Comparison of ENCODE assay signal across 17 cellular contexts in the genomic region with DNA sequence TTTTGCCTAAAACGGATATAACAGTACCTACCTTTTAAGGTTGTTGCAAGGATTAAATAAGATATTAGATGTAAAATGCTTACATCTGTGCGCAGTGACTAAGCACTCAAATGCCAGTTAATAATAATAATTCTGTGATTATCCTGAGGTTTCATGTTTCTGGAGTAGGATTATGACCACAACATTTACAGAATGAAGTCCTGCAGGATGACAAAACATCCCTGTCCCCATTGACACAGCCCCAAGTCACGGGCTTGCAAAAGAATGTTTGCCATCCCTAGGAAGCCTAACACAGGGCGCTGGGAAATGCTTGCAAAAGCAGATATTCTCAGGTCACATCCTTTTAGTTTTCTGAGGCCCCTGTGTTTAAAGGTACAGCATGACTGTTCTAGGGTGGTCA. TPM values are rescaled to one million over a fixed set of nuclear protein-coding genes. Genes with fewer than 3 reads are reported as not detected.
A peak's percentile ranks its signal among the peaks of the same experiment; 100 is the strongest.
DNase-seq lines count a peak whose midpoint lies in the region; ATAC-seq, FAIRE-seq and TF ChIP-seq lines count a peak whose summit lies in the region.
"Had no signal": no experiment of that assay in that cellular context is flagged by ENCODE, and none has a peak within 500 bp of the region (broad histone marks: within the 10 kb centered on the region; RNA-seq: fewer than 3 reads in every experiment).

No MANE protein-coding gene starts in this region.

- H2AFZ ChIP-seq in HepG2 (ENCODE audit: low read length) = no peak overlapping the region

- TF ChIP-seq POLR2A in HepG2 (IDR thresholded peaks at IDR 0.05; ENCODE audit: insufficient read depth in 1 of 2, low read depth in 2 of 2, low read length in 2 of 2) (no peak), ovary (IDR thresholded peaks at IDR 0.05) (no peak)

- TF ChIP-seq RAD21 in HepG2 (CRISPR knock-in tag; IDR thresholded peaks at IDR 0.05) = no peak

- intact Hi-C loops in activated T-helper 1 cell treated with anti-CD3 and anti-CD28 coated beads, Interleukin-12 subunit alpha, Interleukin-12 subunit beta, Interleukin-2, Interleukin-4 antibody, amounts not matched to agents 30 ng/mL and 10 ng/mL and 1 ng/mL, durations not matched to agents 14 hours and 24 hours and 36 hours (cut with micrococcal nuclease) = no loop called here
- intact Hi-C loops in HepG2 (cut with micrococcal nuclease; ENCODE audit: unreplicated experiment) (no loop called here), ovary (cut with DNase I) (no loop called here)

- H3K36me3 Mint-ChIP-seq in activated T-helper 1 cell treated with anti-CD3 and anti-CD28 coated beads, Interleukin-12 subunit alpha, Interleukin-12 subunit beta, Interleukin-2, Interleukin-4 antibody, amounts not matched to agents 30 ng/mL and 10 ng/mL and 1 ng/mL, durations not matched to agents 14 hours and 24 hours and 36 hours (ENCODE audit: low read depth) = peaks cover 28% of the 10 kb centered on the region

- H3K4me3 ChIP-seq in HepG2 (replicated peaks in 1 of 3; ENCODE audit: insufficient read depth in 1 of 3, low read depth in 2 of 3, low read length in 3 of 3) = no peak overlapping the region
- no peak overlapping the region for H3K4me3 ChIP-seq in ovary
- H3K4me3 ChIP-seq: SK-N-MC, upper lobe of right lung had no signal

- in situ Hi-C loops in G401 (cut with HindIII; ENCODE audit: low sequenced_read_pairs) = no loop called here
- in situ Hi-C loops in HepG2 (cut with HindIII; ENCODE audit: extremely low pct_ligation_motif_present, low pct_unique_long_range_greater_than_20kb) = no loop called here

- CTCF ChIA-PET in HepG2 (lab: Yijun Ruan, JAX; ENCODE audit: low intra/inter-chr PET ratio, low total read pairs) = no interaction called here

- peak; percentile 66 for DNase-seq in AG08396 (ENCODE audit: low spot score)
- DNase-seq in G401 (ENCODE audit: low spot score) = peak; percentile 26
- DNase-seq in activated T-helper 1 cell treated with anti-CD3 and anti-CD28 coated beads, Interleukin-12 subunit alpha, Interleukin-12 subunit beta, Interleukin-2, Interleukin-4 antibody, amounts not matched to agents 30 ng/mL and 10 ng/mL and 1 ng/mL, durations not matched to agents 14 hours and 24 hours and 36 hours (ENCODE audit: low spot score) = no peak
- DNase-seq in HepG2 (ENCODE audit: low spot score) = peak; percentile 72
- DNase-seq in omental fat pad (ENCODE audit: low spot score) = no peak
- DNase-seq in ovary = no peak
- no peak for DNase-seq in DMS79 treated with DMSO at 0.1 percent for 48 hours (lab: John Stamatoyannopoulos, UW)
- DNase-seq in OCI-M1 (lab: John Stamatoyannopoulos, UW) = no peak
- DNase-seq: activated naive CD4-positive, alpha-beta T cell treated with Interleukin-2 at 50 U/mL for 16 hours; DMS79; naive thymus-derived CD8-positive, alpha-beta T cell; NCI-H345; stimulated activated naive B cell treated with anti-CD40 and anti-IgM and Interleukin-4, amounts not matched to agents 10 μg/mL and 1 μg/mL and 100 μg/mL, for 72 hours; upper lobe of right lung had no signal

- H3K36me3 ChIP-seq in HepG2 (replicated peaks in 1 of 2; ENCODE audit: control insufficient read depth in 1 of 2, insufficient read depth in 2 of 2, low read length in 2 of 2) (no peaks in the 10 kb centered on the region), ovary (no peaks in the 10 kb centered on the region)
- H3K36me3 ChIP-seq: upper lobe of right lung had no signal

- TF ChIP-seq CTCF in HepG2 (CRISPR knock-in tag; IDR thresholded peaks at IDR 0.05) = no peak
- no peak for TF ChIP-seq CTCF in omental fat pad (IDR thresholded peaks at IDR 0.05)
- TF ChIP-seq CTCF in ovary (IDR thresholded peaks at IDR 0.05) = no peak

- H3K27ac ChIP-seq in HepG2 (ENCODE audit: extremely low read length, insufficient read depth, low read length) (no peak overlapping the region), ovary (no peak overlapping the region)
- H3K27ac ChIP-seq: SK-N-MC, upper lobe of right lung had no signal

- H3K27ac Mint-ChIP-seq in activated T-helper 1 cell treated with anti-CD3 and anti-CD28 coated beads, Interleukin-12 subunit alpha, Interleukin-12 subunit beta, Interleukin-2, Interleukin-4 antibody, amounts not matched to agents 30 ng/mL and 10 ng/mL and 1 ng/mL, durations not matched to agents 14 hours and 24 hours and 36 hours = peak overlapping the region; percentile 35

- POLR2A ChIA-PET in HepG2 (lab: Yijun Ruan, JAX) = no interaction called here

- peaks cover 7% of the 10 kb centered on the region for H3K79me2 ChIP-seq in HepG2 (ENCODE audit: insufficient read depth, low read length)

- no peaks in the 10 kb centered on the region for H3K27me3 Mint-ChIP-seq in activated T-helper 1 cell treated with anti-CD3 and anti-CD28 coated beads, Interleukin-12 subunit alpha, Interleukin-12 subunit beta, Interleukin-2, Interleukin-4 antibody, amounts not matched to agents 30 ng/mL and 10 ng/mL and 1 ng/mL, durations not matched to agents 14 hours and 24 hours and 36 hours (ENCODE audit: insufficient read depth)
- H3K27me3 Mint-ChIP-seq: naive thymus-derived CD8-positive, alpha-beta T cell; stimulated activated naive B cell treated with anti-CD40 and anti-IgM and Interleukin-4, amounts not matched to agents 10 μg/mL and 1 μg/mL and 100 μg/mL, for 72 hours had no signal

- H3K27me3 ChIP-seq in HepG2 (ENCODE audit: control insufficient read depth in 1 of 2, insufficient read depth in 2 of 2, low read length in 2 of 2) (no peaks in the 10 kb centered on the region), ovary (no peaks in the 10 kb centered on the region)
- H3K27me3 ChIP-seq: upper lobe of right lung had no signal

- peak; percentile 76 for ATAC-seq in HepG2
- ATAC-seq in omental fat pad (ENCODE audit: low FRiP score) = no peak
- ATAC-seq: naive thymus-derived CD8-positive, alpha-beta T cell; stimulated activated naive B cell treated with anti-CD40 and anti-IgM and Interleukin-4, amounts not matched to agents 10 μg/mL and 1 μg/mL and 100 μg/mL, for 72 hours had no signal

- no peaks in the 10 kb centered on the region for H3K9me3 ChIP-seq in HepG2 (ENCODE audit: low read length)
- no peaks in the 10 kb centered on the region for H3K9me3 ChIP-seq in ovary
- H3K9me3 ChIP-seq: upper lobe of right lung had no signal

- BruUV-seq in HepG2 (replicated peaks; lab: Mats Ljungman, UMichigan) = no TSS peak

- no peaks in the 10 kb centered on the region for H4K20me1 ChIP-seq in HepG2 (ENCODE audit: insufficient read depth, low read length)

- TF ChIP-seq EP300 in HepG2 (IDR thresholded peaks at IDR 0.05; ENCODE audit: low read depth in 2 of 2, low read length in 2 of 2) = no peak; a peak in 1 of 4 replicates
- no peak for TF ChIP-seq EP300 in HepG2 (CRISPR knock-in tag; IDR thresholded peaks at IDR 0.05; ENCODE audit: borderline replicate concordance)
- no peak for TF ChIP-seq EP300 in ovary (IDR thresholded peaks at IDR 0.05)

- H3K4me2 ChIP-seq in HepG2 (ENCODE audit: low read depth, low read length) = 0 out of 2 replicates have a peak overlapping the region, but pooled peaks have one; percentile 16

- H3K4me3 Mint-ChIP-seq in activated T-helper 1 cell treated with anti-CD3 and anti-CD28 coated beads, Interleukin-12 subunit alpha, Interleukin-12 subunit beta, Interleukin-2, Interleukin-4 antibody, amounts not matched to agents 30 ng/mL and 10 ng/mL and 1 ng/mL, durations not matched to agents 14 hours and 24 hours and 36 hours = no peak overlapping the region
- H3K4me3 Mint-ChIP-seq: naive thymus-derived CD8-positive, alpha-beta T cell; stimulated activated naive B cell treated with anti-CD40 and anti-IgM and Interleukin-4, amounts not matched to agents 10 μg/mL and 1 μg/mL and 100 μg/mL, for 72 hours had no signal

- H3K9me3 Mint-ChIP-seq in activated T-helper 1 cell treated with anti-CD3 and anti-CD28 coated beads, Interleukin-12 subunit alpha, Interleukin-12 subunit beta, Interleukin-2, Interleukin-4 antibody, amounts not matched to agents 30 ng/mL and 10 ng/mL and 1 ng/mL, durations not matched to agents 14 hours and 24 hours and 36 hours = no peaks in the 10 kb centered on the region
- H3K9me3 Mint-ChIP-seq: naive thymus-derived CD8-positive, alpha-beta T cell; stimulated activated naive B cell treated with anti-CD40 and anti-IgM and Interleukin-4, amounts not matched to agents 10 μg/mL and 1 μg/mL and 100 μg/mL, for 72 hours had no signal

- 57% methylated on average over 3 of the region's 4 CpGs for WGBS in HepG2 (ENCODE audit: low lambda C conversion rate)
- WGBS in ovary, 3 donors = 64 to 81% (median 71%) methylated on average over 4 of the region's 4 CpGs

- FAIRE-seq in HepG2 (lab: Jason Lieb, UNC) = peak; percentile 87
- FAIRE-seq: H54 had no signal

- peaks cover 94% of the 10 kb centered on the region for H3K4me1 Mint-ChIP-seq in activated T-helper 1 cell treated with anti-CD3 and anti-CD28 coated beads, Interleukin-12 subunit alpha, Interleukin-12 subunit beta, Interleukin-2, Interleukin-4 antibody, amounts not matched to agents 30 ng/mL and 10 ng/mL and 1 ng/mL, durations not matched to agents 14 hours and 24 hours and 36 hours (ENCODE audit: low read depth)

- H3K9ac ChIP-seq in HepG2 (ENCODE audit: insufficient read depth, low read depth, low read length) = no peak overlapping the region

- H3K4me1 ChIP-seq in HepG2 (ENCODE audit: insufficient read depth, low read length) (peaks cover 68% of the 10 kb centered on the region), ovary (ENCODE audit: insufficient read depth) (peaks cover 27% of the 10 kb centered on the region)

RNA-seq across cellular contexts. Expression of gene SUSD6, which starts 20.1 kb away (rescaled TPM):
- 1.4 and 1.5 TPM in 2 replicates for total RNA-seq in G401 (2014; rRNA removed; shearing (Covaris generic))
- 91.3 and 94.3 TPM in 2 replicates for total RNA-seq in activated T-helper 1 cell treated with anti-CD3 and anti-CD28 coated beads, Interleukin-12 subunit alpha, Interleukin-12 subunit beta, Interleukin-2, Interleukin-4 antibody, amounts not matched to agents 30 ng/mL and 10 ng/mL and 1 ng/mL, durations not matched to agents 14 hours and 24 hours and 36 hours
- 4.8 and 7.2 TPM in 2 replicates for total RNA-seq in HepG2 (2016; rRNA removed; fragmentation: Illumina TruSeq; extraction: Trizol)
- total RNA-seq in HepG2 (2016; cell fraction: cytosol; rRNA removed; fragmentation: Illumina TruSeq; extraction: Trizol; ENCODE audit: low read depth) = 0.53 and 0.71 TPM in 2 replicates
- 3.7 and 7.0 TPM in 2 replicates for total RNA-seq in HepG2 (2016; cell fraction: insoluble cytoplasmic fraction; rRNA removed; fragmentation: Illumina TruSeq; extraction: Trizol)
- 2.4 and 2.6 TPM in 2 replicates for total RNA-seq in HepG2 (2016; cell fraction: membrane; rRNA removed; fragmentation: Illumina TruSeq; extraction: Trizol)
- total RNA-seq in HepG2 (2016; cell fraction: nucleus; rRNA removed; fragmentation: Illumina TruSeq; extraction: Trizol) = 11.6 and 12.8 TPM in 2 replicates
- polyA plus RNA-seq in HepG2 (2011; rRNA removed) = 7.4 and 9.4 TPM in 2 replicates
- 3.9 and 4.6 TPM in 2 replicates for polyA plus RNA-seq in HepG2 (2011; cell fraction: cytosol; rRNA removed)
- 17.5 and 19.4 TPM in 2 replicates for polyA plus RNA-seq in HepG2 (2011; cell fraction: nucleus; rRNA removed)
- polyA plus RNA-seq in HepG2 (2012) = 5.8 and 6.9 TPM in 2 replicates
- polyA plus RNA-seq in HepG2 (2016; cell fraction: cytosol; fragmentation: Illumina TruSeq; extraction: Trizol; ENCODE audit: low read depth) = 0.43 and 0.46 TPM in 2 replicates
- 3.1 and 3.3 TPM in 2 replicates for polyA plus RNA-seq in HepG2 (2016; cell fraction: insoluble cytoplasmic fraction; fragmentation: Illumina TruSeq; extraction: Trizol; ENCODE audit: low read depth)
- 0.96 and 1.2 TPM in 2 replicates for polyA plus RNA-seq in HepG2 (2016; cell fraction: membrane; fragmentation: Illumina TruSeq; extraction: Trizol; ENCODE audit: low read depth)
- polyA plus RNA-seq in HepG2 (2016; cell fraction: nucleus; fragmentation: Illumina TruSeq; extraction: Trizol; ENCODE audit: insufficient read depth, low read depth) = 14.7 and 15.5 TPM in 2 replicates
- 7.6 and 16.1 TPM in 2 replicates for polyA minus RNA-seq in HepG2 (2011; rRNA and poly(A)+ RNA removed; ENCODE audit: low replicate concordance)
- polyA minus RNA-seq in HepG2 (2011; cell fraction: cytosol; rRNA and poly(A)+ RNA removed) = 5.3 and 6.9 TPM in 2 replicates
- polyA minus RNA-seq in HepG2 (2011; cell fraction: nucleus; rRNA and poly(A)+ RNA removed) = 12.5 and 13.1 TPM in 2 replicates
- 10 to 100 TPM; 31.1 to 73.3 (median 52.7) TPM for total RNA-seq in omental fat pad
- 10 to 100 TPM; 18.0 to 35.3 (median 29.9) TPM for total RNA-seq in ovary
- polyA plus RNA-seq in ovary = 10 to 100 TPM; 12.6 to 20.3 TPM

RNA-seq across cellular contexts. Expression of gene CCDC177, which starts 56.8 kb away (rescaled TPM):
- total RNA-seq in G401 (2014; rRNA removed; shearing (Covaris generic)) = 0.75 TPM in 1 of 2 replicates, not detected in the other
- total RNA-seq in activated T-helper 1 cell treated with anti-CD3 and anti-CD28 coated beads, Interleukin-12 subunit alpha, Interleukin-12 subunit beta, Interleukin-2, Interleukin-4 antibody, amounts not matched to agents 30 ng/mL and 10 ng/mL and 1 ng/mL, durations not matched to agents 14 hours and 24 hours and 36 hours = 0.08 TPM in 1 of 2 replicates, not detected in the other
- total RNA-seq in HepG2 (2016; rRNA removed; fragmentation: Illumina TruSeq; extraction: Trizol) (not detected in 2 replicates), omental fat pad (under 1 TPM in 1 of 4 donors, not detected in 3; 0.09 TPM), ovary (not detected)
- not detected in 2 replicates for total RNA-seq in HepG2 (2016; cell fraction: cytosol; rRNA removed; fragmentation: Illumina TruSeq; extraction: Trizol; ENCODE audit: low read depth)
- not detected in 2 replicates for total RNA-seq in HepG2 (2016; cell fraction: insoluble cytoplasmic fraction; rRNA removed; fragmentation: Illumina TruSeq; extraction: Trizol)
- total RNA-seq in HepG2 (2016; cell fraction: membrane; rRNA removed; fragmentation: Illumina TruSeq; extraction: Trizol) = not detected in 2 replicates
- total RNA-seq in HepG2 (2016; cell fraction: nucleus; rRNA removed; fragmentation: Illumina TruSeq; extraction: Trizol) = not detected in 2 replicates
- polyA plus RNA-seq in HepG2 (2011; rRNA removed) (not detected in 2 replicates), ovary (under 1 TPM in 1 of 2 donors, not detected in 1; 0.04 TPM)
- not detected in 2 replicates for polyA plus RNA-seq in HepG2 (2011; cell fraction: cytosol; rRNA removed)
- polyA plus RNA-seq in HepG2 (2011; cell fraction: nucleus; rRNA removed) = not detected in 2 replicates
- polyA plus RNA-seq in HepG2 (2012) = not detected in 2 replicates
- not detected in 2 replicates for polyA plus RNA-seq in HepG2 (2016; cell fraction: cytosol; fragmentation: Illumina TruSeq; extraction: Trizol; ENCODE audit: low read depth)
- polyA plus RNA-seq in HepG2 (2016; cell fraction: insoluble cytoplasmic fraction; fragmentation: Illumina TruSeq; extraction: Trizol; ENCODE audit: low read depth) = not detected in 2 replicates
- polyA plus RNA-seq in HepG2 (2016; cell fraction: membrane; fragmentation: Illumina TruSeq; extraction: Trizol; ENCODE audit: low read depth) = not detected in 2 replicates
- not detected in 2 replicates for polyA plus RNA-seq in HepG2 (2016; cell fraction: nucleus; fragmentation: Illumina TruSeq; extraction: Trizol; ENCODE audit: insufficient read depth, low read depth)
- 0.33 TPM in 1 of 2 replicates, not detected in the other for polyA minus RNA-seq in HepG2 (2011; rRNA and poly(A)+ RNA removed; ENCODE audit: low replicate concordance)
- not detected in 2 replicates for polyA minus RNA-seq in HepG2 (2011; cell fraction: cytosol; rRNA and poly(A)+ RNA removed)
- polyA minus RNA-seq in HepG2 (2011; cell fraction: nucleus; rRNA and poly(A)+ RNA removed) = not detected in 2 replicates
- total RNA-seq: naive thymus-derived CD8-positive, alpha-beta T cell; right cardiac atrium; upper lobe of right lung had no signal
- polyA plus RNA-seq: naive thymus-derived CD8-positive, alpha-beta T cell; right cardiac atrium had no signal

Comparison
In these comparisons a context has a peak if more than half of its experiments do, and no peak if none do; other contexts are left out.
1. DNase-seq: peak in AG08396 (single experiment), G401 (single experiment) and HepG2 (single experiment); none in activated T-helper 1 cell treated with anti-CD3 and anti-CD28 coated beads, Interleukin-12 subunit alpha, Interleukin-12 subunit beta, Interleukin-2, Interleukin-4 antibody, amounts not matched to agents 30 ng/mL and 10 ng/mL and 1 ng/mL, durations not matched to agents 14 hours and 24 hours and 36 hours (single experiment), omental fat pad (single experiment), ovary (0 of 5), DMS79 treated with DMSO at 0.1 percent for 48 hours (single experiment) and OCI-M1 (single experiment).